In genomic region chr7:105876091-105876963, GRCh38 we compare ENCODE assay signal across 8 cellular contexts. TPM values are rescaled to one million over a fixed set of nuclear protein-coding genes. Genes with fewer than 3 reads are reported as not detected.
A peak's percentile ranks its signal among the peaks of the same experiment; 100 is the strongest.
DNase-seq lines count a peak whose midpoint lies in the region; TF ChIP-seq lines count a peak whose summit lies in the region.

Gene ATXN7L1, minus strand, starts transcription at chr7:105876599. Its CDS starts 41 bp downstream, at chr7:105876558.

- no peaks in the 10 kb centered on the region for H3K9me3 Mint-ChIP-seq in activated naive CD8-positive, alpha-beta T cell (ENCODE audit: low read depth)

- H3K36me3 ChIP-seq in DOHH2 (ENCODE audit: control insufficient read depth, low read length) (no peaks in the 10 kb centered on the region), osteoblast (ENCODE audit: insufficient read depth, low read length) (peaks cover 7% of the 10 kb centered on the region)

- H3K4me3 Mint-ChIP-seq in activated naive CD8-positive, alpha-beta T cell: peak within 1 kb of the TSS; percentile 97

- H3K27me3 ChIP-seq in DOHH2 (ENCODE audit: control insufficient read depth, low read length) (peaks cover 42% of the 10 kb centered on the region), osteoblast (ENCODE audit: insufficient read depth, low read length) (no peaks in the 10 kb centered on the region)

- H3K36me3 Mint-ChIP-seq in activated naive CD8-positive, alpha-beta T cell: peaks cover 5% of the 10 kb centered on the region

- H3K79me2 ChIP-seq in DOHH2 (ENCODE audit: control insufficient read depth, low read length): no peaks in the 10 kb centered on the region
- peaks cover 22% of the 10 kb centered on the region for H3K79me2 ChIP-seq in osteoblast (ENCODE audit: insufficient read depth, low read length)

- TF ChIP-seq CTCF in DOHH2 (IDR thresholded peaks at IDR 0.05; ENCODE audit: low read depth, low read length, poor library complexity, severe bottlenecking) (no peak), HFF-Myc (IDR thresholded peaks at IDR 0.05; ENCODE audit: low read depth, low read length, missing control alignments) (no peak), osteoblast (IDR thresholded peaks at IDR 0.05; ENCODE audit: extremely low read depth, low read depth, low read length) (peak; percentile 23)

- peak within 1 kb of the TSS; percentile 75 for H3K4me2 ChIP-seq in DOHH2 (ENCODE audit: low read length)
- H3K4me2 ChIP-seq in osteoblast (ENCODE audit: insufficient read depth, low read length): peak within 1 kb of the TSS; percentile 88

- H3K4me1 ChIP-seq in DOHH2 (ENCODE audit: control insufficient read depth, low read length) (peaks cover 19% of the 10 kb centered on the region), osteoblast (ENCODE audit: insufficient read depth, low read length) (peaks cover 6% of the 10 kb centered on the region)

- H4K20me1 ChIP-seq in DOHH2 (ENCODE audit: control insufficient read depth, insufficient read depth, low read depth, low read length) (no peaks in the 10 kb centered on the region), osteoblast (ENCODE audit: insufficient read depth, low read length) (no peaks in the 10 kb centered on the region)

- H3F3A ChIP-seq in DOHH2 (ENCODE audit: control insufficient read depth, insufficient read depth): 0 out of 2 replicates have a peak, but pooled peaks cover 2% of the 10 kb centered on the region

- DNase-seq in HFF-Myc (ENCODE audit: extremely low read depth, low read depth): peak; percentile 93
- DNase-seq in NCI-H128 (lab: John Stamatoyannopoulos, UW; ENCODE audit: unreplicated experiment): peak; percentile 76
- peak; percentile 93 for DNase-seq in SKM-1 treated with dmso at 0.1 percent for 144 hours (lab: John Stamatoyannopoulos, UW; ENCODE audit: unreplicated experiment)
- peak; percentile 89 to 98 (median 95) for DNase-seq in head of caudate nucleus
- peak; percentile 98 for DNase-seq in osteoblast (ENCODE audit: insufficient read length, low spot score, missing footprints)

- peak within 1 kb of the TSS; percentile 88 for H3K27ac Mint-ChIP-seq in activated naive CD8-positive, alpha-beta T cell

- H3K9me2 ChIP-seq in DOHH2 (replicated peaks; ENCODE audit: control insufficient read depth, low read length): no peaks in the 10 kb centered on the region

- H3K4me1 Mint-ChIP-seq in activated naive CD8-positive, alpha-beta T cell (ENCODE audit: low read depth): peaks cover 62% of the 10 kb centered on the region

- peak within 1 kb of the TSS; percentile 99 for H2AFZ ChIP-seq in osteoblast (ENCODE audit: low read length)

- intact Hi-C loops in head of caudate nucleus (cut with DNase I): no loop called here

- no peaks in the 10 kb centered on the region for H3K27me3 Mint-ChIP-seq in activated naive CD8-positive, alpha-beta T cell

- no peak within 1 kb of the TSS for H3K27ac ChIP-seq in DOHH2 (ENCODE audit: low read depth, low read length)
- H3K27ac ChIP-seq in osteoblast (ENCODE audit: low read depth, low read length): peak within 1 kb of the TSS; percentile 91
- peak within 1 kb of the TSS; percentile 74 for H3K27ac ChIP-seq in temporal lobe (ENCODE audit: low read depth, low read length)

- H3K9me3 ChIP-seq in DOHH2 (ENCODE audit: control insufficient read depth, insufficient read depth, low read length) (no peaks in the 10 kb centered on the region), osteoblast (ENCODE audit: low read depth, low read length) (no peaks in the 10 kb centered on the region)

- H3K4me3 ChIP-seq in DOHH2 (ENCODE audit: low read length) (peak within 1 kb of the TSS; percentile 84), HFF-Myc (replicated peaks; ENCODE audit: low read depth, low read length) (peak within 1 kb of the TSS; percentile 91), osteoblast (ENCODE audit: insufficient read depth, low read length) (peak within 1 kb of the TSS; percentile 89)

RNA-seq across cellular contexts. Expression of gene ATXN7L1, which starts in this region (rescaled TPM):
- total RNA-seq in osteoblast (8.8 and 9.0 TPM in 2 replicates), temporal lobe (10.3 TPM)
